ENCODE assay signal across 10 cellular contexts in genomic region chr5:77209495-77210090, GRCh38. TPM values are rescaled to one million over a fixed set of nuclear protein-coding genes. Genes with fewer than 3 reads are reported as not detected.
DNase-seq lines count a peak whose midpoint lies in the region; ATAC-seq and TF ChIP-seq lines count a peak whose summit lies in the region.
"Had no signal": no experiment of that assay in that cellular context is flagged by ENCODE, and none has a peak within 500 bp of the region (broad histone marks: within the 10 kb centered on the region; RNA-seq: fewer than 3 reads in every experiment).

No MANE protein-coding gene starts in this region.

- H3K36me3 Mint-ChIP-seq in natural killer cell treated with Interleukin-12 subunit alpha and Interleukin-12 subunit beta and Interleukin-15 and Interleukin-18, amount 100 ng/mL, for 72 hours: no peaks in the 10 kb centered on the region

- no peak for TF ChIP-seq CTCF in right atrium auricular region (IDR thresholded peaks at IDR 0.05)
- no peak for TF ChIP-seq CTCF in breast epithelium (IDR thresholded peaks at IDR 0.05)
- no peak for TF ChIP-seq CTCF in vagina (IDR thresholded peaks at IDR 0.05)

- H3K36me3 ChIP-seq in right atrium auricular region (no peaks in the 10 kb centered on the region), breast epithelium (no peaks in the 10 kb centered on the region), vagina (no peaks in the 10 kb centered on the region)

- H3K4me3 ChIP-seq in right atrium auricular region (peak overlapping the region in 1 of 2 donors; percentile 69), breast epithelium (peak overlapping the region; percentile 45 to 88 (median 63)), vagina (peak overlapping the region; percentile 56 to 82)

- TF ChIP-seq POLR2A in breast epithelium (IDR thresholded peaks at IDR 0.05) (no peak), vagina (IDR thresholded peaks at IDR 0.05) (no peak)

- no peaks in the 10 kb centered on the region for H3K9me3 Mint-ChIP-seq in natural killer cell treated with Interleukin-12 subunit alpha and Interleukin-12 subunit beta and Interleukin-15 and Interleukin-18, amount 100 ng/mL, for 72 hours

- H3K4me1 Mint-ChIP-seq in natural killer cell treated with Interleukin-12 subunit alpha and Interleukin-12 subunit beta and Interleukin-15 and Interleukin-18, amount 100 ng/mL, for 72 hours (ENCODE audit: low read depth in 2 of 2): peaks cover 5 to 13% of the 10 kb centered on the region in 2 donors

- intact Hi-C loops in left cardiac atrium (cut with DNase I): no loop called here
- intact Hi-C loops in breast epithelium (cut with DNase I; ENCODE audit: low total_unique reads): no loop called here
- intact Hi-C loops in vagina (cut with DNase I): no loop called here

- peaks cover 56 to 73% of the 10 kb centered on the region in 2 donors for H3K27me3 Mint-ChIP-seq in natural killer cell treated with Interleukin-12 subunit alpha and Interleukin-12 subunit beta and Interleukin-15 and Interleukin-18, amount 100 ng/mL, for 72 hours

- no peak overlapping the region for H3K27ac Mint-ChIP-seq in natural killer cell treated with Interleukin-12 subunit alpha and Interleukin-12 subunit beta and Interleukin-15 and Interleukin-18, amount 100 ng/mL, for 72 hours

- H3K27ac ChIP-seq in right atrium auricular region (peak overlapping the region; percentile 66 to 83), breast epithelium (no peak overlapping the region), vagina (no peak overlapping the region)

- no peaks in the 10 kb centered on the region for H3K27me3 ChIP-seq in right atrium auricular region
- H3K27me3 ChIP-seq in breast epithelium: no peaks in the 10 kb centered on the region
- no peaks in the 10 kb centered on the region for H3K27me3 ChIP-seq in vagina

- ATAC-seq in left cardiac atrium (no peak), GM19467 (IDR thresholded peaks at IDR 0.05; ENCODE audit: unreplicated experiment) (no peak), HG02763 (IDR thresholded peaks at IDR 0.05; ENCODE audit: unreplicated experiment) (no peak)
- ATAC-seq in natural killer cell treated with Interleukin-12 subunit alpha and Interleukin-12 subunit beta and Interleukin-15 and Interleukin-18, amount 100 ng/mL, for 72 hours: peak in 1 of 2 donors; percentile 7

- H3K4me3 Mint-ChIP-seq in natural killer cell treated with Interleukin-12 subunit alpha and Interleukin-12 subunit beta and Interleukin-15 and Interleukin-18, amount 100 ng/mL, for 72 hours: peak overlapping the region; percentile 68

- DNase-seq in right atrium auricular region (ENCODE audit: low spot score) (no peak), left cardiac atrium (no peak), breast epithelium (ENCODE audit: low spot score in 2 of 2) (no peak), vagina (ENCODE audit: extremely low spot score in 2 of 2) (no peak), NOMO-1 treated with DMSO at 0.1 percent for 48 hours (lab: John Stamatoyannopoulos, UW; ENCODE audit: unreplicated experiment) (no peak)
- DNase-seq in natural killer cell treated with Interleukin-12 subunit alpha and Interleukin-12 subunit beta and Interleukin-15 and Interleukin-18, amount 100 ng/mL, for 72 hours (ENCODE audit: low spot score): no peak

- no peaks in the 10 kb centered on the region for H3K9me3 ChIP-seq in right atrium auricular region
- no peaks in the 10 kb centered on the region for H3K9me3 ChIP-seq in breast epithelium
- no peaks in the 10 kb centered on the region for H3K9me3 ChIP-seq in vagina

- H3K4me1 ChIP-seq in right atrium auricular region: peaks cover 0 to 21% of the 10 kb centered on the region in 2 donors
- no peaks in the 10 kb centered on the region for H3K4me1 ChIP-seq in breast epithelium
- peaks cover 7% of the 10 kb centered on the region for H3K4me1 ChIP-seq in vagina

RNA-seq across cellular contexts. Expression of gene PDE8B, which starts 0.9 kb away (rescaled TPM):
- total RNA-seq in right atrium auricular region (10 to 100 TPM; 22.2 to 64.5 TPM), left cardiac atrium (10 to 100 TPM; 20.8 to 40.2 TPM), breast epithelium (10 to 100 TPM in 1 of 3 donors, 1 to 10 TPM in 2; 4.9 to 57.1 (median 8.6) TPM), vagina (5.9 TPM)
- total RNA-seq in natural killer cell treated with Interleukin-12 subunit alpha and Interleukin-12 subunit beta and Interleukin-15 and Interleukin-18, amount 100 ng/mL, for 72 hours: not detected
- total RNA-seq: myocyte; T-helper 1 cell treated with Interleukin-12 subunit alpha and Interleukin-12 subunit beta and Interleukin-4 antibody, amounts not matched to agents 30 ng/mL and 1 ng/mL, for 36 hours had no signal

Comparison
In these comparisons a context has a peak if more than half of its experiments do, and no peak if none do; other contexts are left out.
1. H3K27ac ChIP-seq: peak in right atrium auricular region (2 of 2); none in breast epithelium (0 of 2) and vagina (single experiment).